8 cellular contexts compared by ENCODE assay signal in the genomic region with DNA sequence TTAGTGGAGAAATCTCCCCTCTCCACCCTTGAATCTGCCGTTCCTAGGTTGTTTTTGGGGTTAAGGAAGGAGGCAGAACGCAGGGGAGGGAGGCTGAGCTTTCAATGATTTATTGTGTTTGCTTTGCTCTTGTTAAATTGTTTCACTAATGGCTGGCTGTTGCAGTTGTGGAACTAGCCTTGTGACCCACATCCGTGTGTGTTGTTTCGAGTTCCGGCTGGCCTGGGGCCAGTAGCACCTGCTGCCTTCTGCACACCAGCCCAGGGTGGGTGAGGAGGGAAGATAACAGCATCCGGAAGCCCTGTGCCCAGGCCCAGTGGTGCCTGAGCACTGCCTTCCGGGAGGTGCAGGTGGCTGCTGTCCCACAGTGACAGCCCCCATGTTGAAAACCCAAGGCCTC. TPM values are rescaled to one million over a fixed set of nuclear protein-coding genes. Genes with fewer than 3 reads are reported as not detected.
DNase-seq lines count a peak whose midpoint lies in the region; ATAC-seq, FAIRE-seq and TF ChIP-seq lines count a peak whose summit lies in the region.

No MANE protein-coding gene starts in this region.

- in situ Hi-C loops in transverse colon (cut with MboI; ENCODE audit: low pct_ligation_motif_present in 1 of 4, low pct_unique_long_range_greater_than_20kb in 1 of 4, low sequenced_read_pairs in 3 of 4), result loop anchor here in 1 of 4 donors (10.0 kb wide), 1 partner anchor 63 kb away; the partner anchor contains the start of gene DUSP1

- ATAC-seq in GM19397 (IDR thresholded peaks at IDR 0.05; ENCODE audit: unreplicated experiment), result peak; percentile 77
- ATAC-seq in HG03432 (IDR thresholded peaks at IDR 0.05; ENCODE audit: unreplicated experiment), result peak; percentile 75

- H3K27me3 ChIP-seq in transverse colon, result no peaks in the 10 kb centered on the region

- WGBS in transverse colon (ENCODE audit: low coverage in 1 of 2), 2 donors, result 11% methylated on average over 3 to 7 of the region's 7 CpGs

- no peaks in the 10 kb centered on the region for H3K9me3 Mint-ChIP-seq in T-helper 1 cell treated with Interleukin-12 subunit alpha and Interleukin-12 subunit beta and Interleukin-4 antibody, amounts not matched to agents 30 μg/mL and 1 μg/mL, for 36 hours

- intact Hi-C loops in transverse colon (cut with DNase I; ENCODE audit: low total_unique reads), result loop anchor here (10.0 kb wide), 1 partner anchor 63 kb away; the partner anchor contains the start of gene DUSP1

- no peaks in the 10 kb centered on the region for H3K36me3 ChIP-seq in transverse colon

- no peaks in the 10 kb centered on the region for H3K36me3 Mint-ChIP-seq in T-helper 1 cell treated with Interleukin-12 subunit alpha and Interleukin-12 subunit beta and Interleukin-4 antibody, amounts not matched to agents 30 μg/mL and 1 μg/mL, for 36 hours (ENCODE audit: low read depth)

- TF ChIP-seq CTCF in transverse colon (IDR thresholded peaks at IDR 0.05), result no peak

- no peak overlapping the region for H3K4me3 Mint-ChIP-seq in T-helper 1 cell treated with Interleukin-12 subunit alpha and Interleukin-12 subunit beta and Interleukin-4 antibody, amounts not matched to agents 30 μg/mL and 1 μg/mL, for 36 hours

- H3K27ac Mint-ChIP-seq in T-helper 1 cell treated with Interleukin-12 subunit alpha and Interleukin-12 subunit beta and Interleukin-4 antibody, amounts not matched to agents 30 μg/mL and 1 μg/mL, for 36 hours, result peak overlapping the region; percentile 68

- peak; percentile 76 for TF ChIP-seq EP300 in transverse colon (IDR thresholded peaks at IDR 0.05; ENCODE audit: low read depth)

- DNase-seq in transverse colon (peak; percentile 94), NCI-H82 (lab: John Stamatoyannopoulos, UW) (no peak), SKM-1 (lab: John Stamatoyannopoulos, UW; ENCODE audit: unreplicated experiment) (no peak)

- no peaks in the 10 kb centered on the region for H3K9me3 ChIP-seq in transverse colon

- H3K27me3 Mint-ChIP-seq in T-helper 1 cell treated with Interleukin-12 subunit alpha and Interleukin-12 subunit beta and Interleukin-4 antibody, amounts not matched to agents 30 μg/mL and 1 μg/mL, for 36 hours (ENCODE audit: low read depth), result no peaks in the 10 kb centered on the region

- H3K4me1 Mint-ChIP-seq in T-helper 1 cell treated with Interleukin-12 subunit alpha and Interleukin-12 subunit beta and Interleukin-4 antibody, amounts not matched to agents 30 μg/mL and 1 μg/mL, for 36 hours (ENCODE audit: low read depth), result peaks cover 31% of the 10 kb centered on the region

- H3K4me3 ChIP-seq in GM08714 (ENCODE audit: low read length) (peak overlapping the region; percentile 56; the same call in 1 of the 2 replicates), transverse colon (peak overlapping the region in 2 of 4 donors; percentile 0 to 9)

- peaks cover 41 to 69% (median 52%) of the 10 kb centered on the region in 4 donors for H3K4me1 ChIP-seq in transverse colon

- H3K27ac ChIP-seq in transverse colon, result peak overlapping the region; percentile 89 to 94 (median 92)

- TF ChIP-seq POLR2A in transverse colon (IDR thresholded peaks at IDR 0.05), result peak; percentile 55

- peak; percentile 84 for FAIRE-seq in islet of Langerhans (lab: Jason Lieb, UNC)

RNA-seq across cellular contexts. Expression of gene ERGIC1, which starts 3.6 kb away (rescaled TPM):
- 100 to 1,000 TPM; 125 to 252 (median 184) TPM for total RNA-seq in transverse colon
